Comparison of ENCODE assay signal across 22 cellular contexts in the genomic region with DNA sequence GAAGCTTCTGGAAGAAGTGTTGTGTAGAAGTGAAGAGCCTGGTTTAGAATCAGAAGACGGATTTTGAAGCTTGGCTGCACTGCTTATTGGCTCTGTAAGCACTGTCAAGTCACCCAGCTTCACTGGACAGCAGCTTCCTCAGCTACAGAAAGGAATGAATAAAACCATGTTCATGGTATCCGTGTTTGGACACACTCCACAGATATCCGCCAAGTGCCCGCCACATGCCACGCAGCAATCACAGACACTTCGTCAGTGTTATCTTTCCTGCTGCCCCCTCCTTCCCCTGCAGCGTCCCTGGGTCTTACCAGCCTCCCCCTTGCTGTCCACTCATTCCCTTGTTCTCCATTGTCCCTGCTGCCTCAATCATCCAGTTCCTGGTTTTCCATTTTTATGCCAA.
DNase-seq lines count a peak whose midpoint lies in the region; ATAC-seq and TF ChIP-seq lines count a peak whose summit lies in the region.
"Had no signal": no experiment of that assay in that cellular context is flagged by ENCODE, and none has a peak within 500 bp of the region (broad histone marks: within the 10 kb centered on the region; RNA-seq: fewer than 3 reads in every experiment).

No MANE protein-coding gene starts in this region.

- H3K18ac ChIP-seq in IMR-90 (ENCODE audit: low read depth, low read length): no peak overlapping the region

- H3K36me3 ChIP-seq in right atrium auricular region: no peaks in the 10 kb centered on the region
- H3K36me3 ChIP-seq in IMR-90 (ENCODE audit: control insufficient read depth, insufficient read depth, low read length): no peaks in the 10 kb centered on the region
- H3K36me3 ChIP-seq: BLaER1 had no signal

- no peak overlapping the region for H3K14ac ChIP-seq in IMR-90 (replicated peaks; ENCODE audit: low read depth, low read length)

- POLR2A ChIA-PET in IMR-90 (lab: Charles Lee; ENCODE audit: unreplicated experiment): no interaction called here

- no peaks in the 10 kb centered on the region for H3K9me1 ChIP-seq in IMR-90 (ENCODE audit: insufficient read depth, low read length)

- no peak overlapping the region for H4K91ac ChIP-seq in IMR-90 (ENCODE audit: insufficient read depth, low read depth, low read length)

- H3K9ac ChIP-seq in IMR-90 (ENCODE audit: low read depth, low read length): no peak overlapping the region
- H3K9ac ChIP-seq: BLaER1 had no signal

- no peak overlapping the region for H3K56ac ChIP-seq in IMR-90 (ENCODE audit: extremely low read depth, insufficient read depth, low read length)

- no peak overlapping the region for H4K8ac ChIP-seq in IMR-90 (ENCODE audit: low read depth in 2 of 2, low read length in 2 of 2)

- intact Hi-C loops in Right ventricle myocardium inferior (cut with DNase I): no loop called here
- intact Hi-C loops in IMR-90 (cut with micrococcal nuclease): no loop called here
- intact Hi-C loops in left cardiac atrium (cut with DNase I): no loop called here
- intact Hi-C loops in dorsolateral prefrontal cortex (cut with DNase I): no loop called here

- H2BK15ac ChIP-seq in IMR-90 (ENCODE audit: low read depth, low read length): no peak overlapping the region

- H3K4me3 ChIP-seq in right atrium auricular region: no peak overlapping the region
- H3K4me3 ChIP-seq in IMR-90 (ENCODE audit: insufficient read depth, low read depth, low read length): no peak overlapping the region
- H3K4me3 ChIP-seq in dorsolateral prefrontal cortex: no peak overlapping the region
- H3K4me3 ChIP-seq: BLaER1, GM12878, GM23338 had no signal

- DNase-seq in Right ventricle myocardium inferior (ENCODE audit: missing footprints) (no peak), right atrium auricular region (ENCODE audit: low spot score) (no peak), IMR-90 (no peak), left cardiac atrium (no peak), mesenteric fat pad (ENCODE audit: low spot score) (peak; percentile 18), dorsolateral prefrontal cortex (no peak), NCI-H2081 treated with DMSO at 0.1 percent for 48 hours (lab: John Stamatoyannopoulos, UW) (no peak)
- DNase-seq: Caco-2; CD4-positive, CD25-positive, alpha-beta regulatory T cell; CD8-positive, alpha-beta T cell; DMS 273 treated with DMSO at 0.1 percent for 48 hours; DMS79; EL; GDM1; H9 had no signal

- H4K5ac ChIP-seq in IMR-90 (ENCODE audit: low read depth, low read length): no peak overlapping the region

- H2BK20ac ChIP-seq in IMR-90 (ENCODE audit: low read depth, low read length): no peak overlapping the region

- no peaks in the 10 kb centered on the region for H3K9me3 ChIP-seq in right atrium auricular region
- peaks cover 41% of the 10 kb centered on the region for H3K9me3 ChIP-seq in IMR-90 (ENCODE audit: control insufficient read depth, insufficient read depth, low read length)
- H3K9me3 ChIP-seq: BLaER1, Caco-2 had no signal

- H2AFZ ChIP-seq in IMR-90 (replicated peaks; ENCODE audit: low read length, poor library complexity): no peak overlapping the region
- H2AFZ ChIP-seq: GM23338 had no signal

- no peak overlapping the region for H3K23ac ChIP-seq in IMR-90 (ENCODE audit: low read depth, low read length)

- TF ChIP-seq RAD21 in IMR-90 (IDR thresholded peaks at IDR 0.05; ENCODE audit: low read length): no peak

- dilution Hi-C loops in IMR-90 (cut with HindIII; ENCODE audit: low sequenced_read_pairs, unreplicated experiment): no loop called here

- H3K79me1 ChIP-seq in IMR-90 (ENCODE audit: low read depth in 1 of 2, low read length in 2 of 2): no peaks in the 10 kb centered on the region

- ATAC-seq in Right ventricle myocardium inferior (peak; percentile 41), IMR-90 (ENCODE audit: low read depth) (no peak), left cardiac atrium (peak; percentile 89 to 90), GM19455 (IDR thresholded peaks at IDR 0.05; ENCODE audit: unreplicated experiment) (no peak)
- ATAC-seq: CD8-positive, alpha-beta T cell; GM12878; GM23338; HCT116 had no signal

- H4K20me1 ChIP-seq in IMR-90 (ENCODE audit: insufficient read depth, low read length): no peaks in the 10 kb centered on the region
- H4K20me1 ChIP-seq: BLaER1 had no signal

- H3K27ac ChIP-seq in right atrium auricular region (peak overlapping the region in 1 of 2 donors; percentile 69), IMR-90 (ENCODE audit: insufficient read depth, low read length) (no peak overlapping the region), dorsolateral prefrontal cortex (no peak overlapping the region)
- H3K27ac ChIP-seq: 22Rv1, BLaER1, C4-2B had no signal

- CTCF ChIA-PET in IMR-90 (lab: Yijun Ruan, JAX): no interaction called here

- TF ChIP-seq CTCF in right atrium auricular region (IDR thresholded peaks at IDR 0.05) (no peak), IMR-90 (conservative IDR thresholded peaks at IDR 0.05; ENCODE audit: low read depth, low read length) (no peak), dorsolateral prefrontal cortex (IDR thresholded peaks at IDR 0.05 in 54 of 56, conservative IDR thresholded peaks at IDR 0.05 in 2 of 56; ENCODE audit: low read depth in 1 of 56, partially characterized antibody in 56 of 56) (no peak)

- WGBS in IMR-90 (ENCODE audit: extremely low coverage in 2 of 2, insufficient read length in 1 of 2), 2 experiments: 30% methylated on average over 5 of the region's 7 CpGs; no CpG with 5 or more reads in 1 of the 2 experiments

- H3K4ac ChIP-seq in IMR-90 (ENCODE audit: low read depth, low read length): no peak overlapping the region

- TF ChIP-seq POLR2A in IMR-90 (IDR thresholded peaks at IDR 0.05; ENCODE audit: low read depth, low read length): no peak

- no peak overlapping the region for H2BK120ac ChIP-seq in IMR-90 (ENCODE audit: low read depth, low read length)

- peak overlapping the region; percentile 15 for H2AK9ac ChIP-seq in IMR-90 (replicated peaks; ENCODE audit: low read depth, low read length, poor library complexity)

- H3K27me3 ChIP-seq in right atrium auricular region (no peaks in the 10 kb centered on the region), IMR-90 (ENCODE audit: control insufficient read depth, insufficient read depth, low read length) (no peaks in the 10 kb centered on the region), dorsolateral prefrontal cortex (no peaks in the 10 kb centered on the region)
- H3K27me3 ChIP-seq: BLaER1 had no signal

- no peak overlapping the region for H2AK5ac ChIP-seq in IMR-90 (ENCODE audit: low read depth, low read length)

- no peak overlapping the region for H3K4me2 ChIP-seq in IMR-90 (ENCODE audit: low read depth, low read length)
- H3K4me2 ChIP-seq: BLaER1, GM23338 had no signal

- H3K4me1 ChIP-seq in right atrium auricular region: peaks cover 0 to 5% of the 10 kb centered on the region in 2 donors
- no peaks in the 10 kb centered on the region for H3K4me1 ChIP-seq in IMR-90 (ENCODE audit: control insufficient read depth, insufficient read depth, low read length)
- H3K4me1 ChIP-seq: Caco-2 had no signal

- no peak overlapping the region for H2BK5ac ChIP-seq in IMR-90 (ENCODE audit: low read depth, low read length, poor library complexity, severe bottlenecking)

- no TSS peak for BruUV-seq in IMR-90 (replicated peaks; lab: Mats Ljungman, UMichigan)

- in situ Hi-C loops in IMR-90 (cut with MboI; ENCODE audit: low sequenced_read_pairs): no loop called here

TF ChIP-seq in IMR-90, 13 proteins besides CTCF, POLR2A, EP300 and RAD21:
- no peak for TF ChIP-seq RCOR1 (IDR thresholded peaks at IDR 0.05; ENCODE audit: insufficient replicate concordance, low read length)
- no peak for TF ChIP-seq BHLHE40 (IDR thresholded peaks at IDR 0.05; ENCODE audit: low read depth, low read length)
- no peak for TF ChIP-seq MAZ (IDR thresholded peaks at IDR 0.05; ENCODE audit: borderline replicate concordance, low read depth, low read length)
- no peak for TF ChIP-seq CEBPB (IDR thresholded peaks at IDR 0.05; ENCODE audit: low read depth, low read length)
- no peak for TF ChIP-seq RFX5 (IDR thresholded peaks at IDR 0.05; ENCODE audit: low read depth, low read length)
- no peak for TF ChIP-seq CHD1 (IDR thresholded peaks at IDR 0.05; ENCODE audit: low read depth, low read length)
- TF ChIP-seq SMC3 (IDR thresholded peaks at IDR 0.05; ENCODE audit: low read depth, low read length): no peak
- no peak for TF ChIP-seq ELK1 (IDR thresholded peaks at IDR 0.05; ENCODE audit: borderline replicate concordance, low read depth, low read length)
- no peak for TF ChIP-seq NFE2L2 (IDR thresholded peaks at IDR 0.05; ENCODE audit: low read depth, low read length)
- TF ChIP-seq, protein P1, sequence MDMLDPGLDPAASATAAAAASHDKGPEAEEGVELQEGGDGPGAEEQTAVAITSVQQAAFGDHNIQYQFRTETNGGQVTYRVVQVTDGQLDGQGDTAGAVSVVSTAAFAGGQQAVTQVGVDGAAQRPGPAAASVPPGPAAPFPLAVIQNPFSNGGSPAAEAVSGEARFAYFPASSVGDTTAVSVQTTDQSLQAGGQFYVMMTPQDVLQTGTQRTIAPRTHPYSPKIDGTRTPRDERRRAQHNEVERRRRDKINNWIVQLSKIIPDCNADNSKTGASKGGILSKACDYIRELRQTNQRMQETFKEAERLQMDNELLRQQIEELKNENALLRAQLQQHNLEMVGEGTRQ (IDR thresholded peaks at IDR 0.05; ENCODE audit: low read depth, low read length): no peak
- TF ChIP-seq MXI1 (IDR thresholded peaks at IDR 0.05; ENCODE audit: borderline replicate concordance, low read depth, low read length): no peak
- TF ChIP-seq MAFK (IDR thresholded peaks at IDR 0.05; ENCODE audit: low read depth, low read length): no peak
- TF ChIP-seq FOS (IDR thresholded peaks at IDR 0.05; ENCODE audit: low read depth, low read length): no peak

Comparison
In these comparisons a context has a peak if more than half of its experiments do, and no peak if none do; other contexts are left out.
1. ATAC-seq: peak in Right ventricle myocardium inferior (single experiment) and left cardiac atrium (2 of 2); none in IMR-90 (single experiment) and GM19455 (single experiment).